Comparison of ENCODE assay signal across 18 cellular contexts in genomic region chr4:1226167-1226514, GRCh38.
"Had no signal": no experiment of that assay in that cellular context is flagged by ENCODE, and none has a peak within 500 bp of the region (broad histone marks: within the 10 kb centered on the region; RNA-seq: fewer than 3 reads in every experiment).

No MANE protein-coding gene starts in this region.

- H3K4me3 Mint-ChIP-seq: activated CD4-positive, alpha-beta memory T cell treated with anti-CD3 and anti-CD28 coated beads, Interleukin-2, amount 10 ng/mL, durations not matched to agents 7 days and 5 days; activated CD8-positive, alpha-beta memory T cell treated with anti-CD3 and anti-CD28 coated beads, Interleukin-2, amount 10 ng/mL, durations not matched to agents 7 days and 5 days; activated naive CD8-positive, alpha-beta T cell treated with anti-CD3 and anti-CD28 coated beads for 36 hours; activated T-helper 17 cell treated with anti-CD3 and anti-CD28 coated beads, Interleukin-2, amount 50 U/mL, for 72 hours; stimulated activated effector memory CD8-positive, alpha-beta T cell treated with anti-CD3 and anti-CD28 coated beads, Interleukin-12 subunit alpha, Interleukin-12 subunit beta, amount 100 ng/mL, for 72 hours; T-cell had no signal

- H3K27ac ChIP-seq: cardiac muscle cell had no signal

- H3K9me3 ChIP-seq: esophagus squamous epithelium, SK-N-SH had no signal

- H3K9me2 ChIP-seq: SK-N-SH had no signal

- H3K4me2 ChIP-seq: SK-N-SH had no signal

- H3K27me3 Mint-ChIP-seq: activated CD4-positive, alpha-beta memory T cell treated with anti-CD3 and anti-CD28 coated beads, Interleukin-2, amount 10 ng/mL, durations not matched to agents 7 days and 5 days; activated CD8-positive, alpha-beta memory T cell treated with anti-CD3 and anti-CD28 coated beads, Interleukin-2, amount 10 ng/mL, durations not matched to agents 7 days and 5 days; activated naive CD8-positive, alpha-beta T cell treated with anti-CD3 and anti-CD28 coated beads for 36 hours; activated T-helper 17 cell treated with anti-CD3 and anti-CD28 coated beads, Interleukin-2, amount 50 U/mL, for 72 hours; T-cell had no signal

- H3K27ac Mint-ChIP-seq: activated CD4-positive, alpha-beta memory T cell treated with anti-CD3 and anti-CD28 coated beads, Interleukin-2, amount 10 ng/mL, durations not matched to agents 7 days and 5 days; activated CD8-positive, alpha-beta memory T cell treated with anti-CD3 and anti-CD28 coated beads, Interleukin-2, amount 10 ng/mL, durations not matched to agents 7 days and 5 days; activated naive CD8-positive, alpha-beta T cell treated with anti-CD3 and anti-CD28 coated beads for 36 hours; activated T-helper 17 cell treated with anti-CD3 and anti-CD28 coated beads, Interleukin-2, amount 50 U/mL, for 72 hours; stimulated activated effector memory CD8-positive, alpha-beta T cell treated with anti-CD3 and anti-CD28 coated beads, Interleukin-12 subunit alpha, Interleukin-12 subunit beta, amount 100 ng/mL, for 72 hours; T-cell had no signal

- ATAC-seq: activated CD8-positive, alpha-beta memory T cell treated with anti-CD3 and anti-CD28 coated beads, Interleukin-2, amount 10 ng/mL, durations not matched to agents 7 days and 5 days; activated T-helper 17 cell treated with anti-CD3 and anti-CD28 coated beads, Interleukin-2, amount 50 U/mL, for 72 hours; stimulated activated effector memory CD8-positive, alpha-beta T cell treated with anti-CD3 and anti-CD28 coated beads, Interleukin-12 subunit alpha, Interleukin-12 subunit beta, amount 100 ng/mL, for 72 hours; T-cell had no signal

- H3K27me3 ChIP-seq: cardiac muscle cell, esophagus squamous epithelium had no signal

- H3K4me3 ChIP-seq: cardiac muscle cell, esophagus squamous epithelium had no signal

- DNase-seq: activated CD4-positive, alpha-beta memory T cell treated with anti-CD3 and anti-CD28 coated beads, Interleukin-2, amount 10 ng/mL, durations not matched to agents 7 days and 5 days; activated CD4-positive, alpha-beta T cell treated with anti-CD3 and anti-CD28 coated beads for 48 hours; activated CD4-positive, CD25-positive, alpha-beta regulatory T cell; activated CD8-positive, alpha-beta memory T cell treated with anti-CD3 and anti-CD28 coated beads, Interleukin-2, amount 10 ng/mL, durations not matched to agents 7 days and 5 days; activated naive CD4-positive, alpha-beta T cell; activated naive CD8-positive, alpha-beta T cell treated with anti-CD3 and anti-CD28 coated beads for 36 hours; dermis blood vessel endothelial cell; effector memory CD4-positive, alpha-beta T cell; esophagus squamous epithelium; mammary epithelial cell; SK-N-SH; small intestine; stimulated activated CD4-positive, alpha-beta T cell treated with anti-CD3 and anti-CD28 coated beads, Interleukin-4, amount 100 ng/mL, for 24 hours; T-cell; T-helper 9 cell had no signal

- H3K4me1 Mint-ChIP-seq: activated CD4-positive, alpha-beta memory T cell treated with anti-CD3 and anti-CD28 coated beads, Interleukin-2, amount 10 ng/mL, durations not matched to agents 7 days and 5 days; activated naive CD8-positive, alpha-beta T cell treated with anti-CD3 and anti-CD28 coated beads for 36 hours had no signal

- H3K9me3 Mint-ChIP-seq: activated CD4-positive, alpha-beta memory T cell treated with anti-CD3 and anti-CD28 coated beads, Interleukin-2, amount 10 ng/mL, durations not matched to agents 7 days and 5 days; activated naive CD8-positive, alpha-beta T cell treated with anti-CD3 and anti-CD28 coated beads for 36 hours; activated T-helper 17 cell treated with anti-CD3 and anti-CD28 coated beads, Interleukin-2, amount 50 U/mL, for 72 hours; stimulated activated effector memory CD8-positive, alpha-beta T cell treated with anti-CD3 and anti-CD28 coated beads, Interleukin-12 subunit alpha, Interleukin-12 subunit beta, amount 100 ng/mL, for 72 hours; T-cell had no signal
